Comparison of ENCODE assay signal across 1 cellular context in genomic region chr21:45590726-45591618, GRCh38.
A peak's percentile ranks its signal among the peaks of the same experiment; 100 is the strongest.
TF ChIP-seq lines count a peak whose summit lies in the region.

No MANE protein-coding gene starts in this region.

TF ChIP-seq in HEK293, 187 proteins besides CTCF, POLR2A, EP300 and RAD21 (continued from another document):
- TF ChIP-seq ZNF518A (tag by site-specific recombination; conservative IDR thresholded peaks at IDR 0.05; ENCODE audit: low read depth) (no peak), KLF17 (tag by site-specific recombination; IDR thresholded peaks at IDR 0.05) (peak; percentile 44; the same call in 1 of the 2 replicates), EGR2 (tag by site-specific recombination; IDR thresholded peaks at IDR 0.05; ENCODE audit: low read depth) (peak; percentile 95), ZBTB8A (tag by site-specific recombination; IDR thresholded peaks at IDR 0.05) (peak; percentile 69), ZNF530 (tag by site-specific recombination; IDR thresholded peaks at IDR 0.05; ENCODE audit: low read depth) (no peak), ZSCAN4 (tag by site-specific recombination; IDR thresholded peaks at IDR 0.05) (peak; percentile 76), SALL2 (tag by site-specific recombination; IDR thresholded peaks at IDR 0.05; ENCODE audit: borderline replicate concordance) (0 out of 2 replicates have a peak, but pooled peaks have one; percentile 14), ZNF157 (tag by site-specific recombination; IDR thresholded peaks at IDR 0.05) (peak; percentile 6; the same call in 1 of the 2 replicates), ZNF10 (tag by site-specific recombination; IDR thresholded peaks at IDR 0.05) (no peak), KLF8 (tag by site-specific recombination; IDR thresholded peaks at IDR 0.05) (peak; percentile 67), ZNF660 (tag by site-specific recombination; IDR thresholded peaks at IDR 0.05) (no peak), ZNF510 (tag by site-specific recombination; IDR thresholded peaks at IDR 0.05; ENCODE audit: insufficient replicate concordance) (no peak), ZNF639 (tag by site-specific recombination; IDR thresholded peaks at IDR 0.05) (peak; percentile 96), ZEB2 (tag by site-specific recombination; IDR thresholded peaks at IDR 0.05) (0 out of 2 replicates have a peak, but pooled peaks have one; percentile 59), ZBTB7A (tag by site-specific recombination; IDR thresholded peaks at IDR 0.05; ENCODE audit: low read depth) (peak; percentile 96), PBX3 (CRISPR knock-in tag; IDR thresholded peaks at IDR 0.05) (no peak), ZNF600 (tag by site-specific recombination; IDR thresholded peaks at IDR 0.05) (peak; percentile 69)
